ENCODE assay signal across 18 cellular contexts in the genomic region with DNA sequence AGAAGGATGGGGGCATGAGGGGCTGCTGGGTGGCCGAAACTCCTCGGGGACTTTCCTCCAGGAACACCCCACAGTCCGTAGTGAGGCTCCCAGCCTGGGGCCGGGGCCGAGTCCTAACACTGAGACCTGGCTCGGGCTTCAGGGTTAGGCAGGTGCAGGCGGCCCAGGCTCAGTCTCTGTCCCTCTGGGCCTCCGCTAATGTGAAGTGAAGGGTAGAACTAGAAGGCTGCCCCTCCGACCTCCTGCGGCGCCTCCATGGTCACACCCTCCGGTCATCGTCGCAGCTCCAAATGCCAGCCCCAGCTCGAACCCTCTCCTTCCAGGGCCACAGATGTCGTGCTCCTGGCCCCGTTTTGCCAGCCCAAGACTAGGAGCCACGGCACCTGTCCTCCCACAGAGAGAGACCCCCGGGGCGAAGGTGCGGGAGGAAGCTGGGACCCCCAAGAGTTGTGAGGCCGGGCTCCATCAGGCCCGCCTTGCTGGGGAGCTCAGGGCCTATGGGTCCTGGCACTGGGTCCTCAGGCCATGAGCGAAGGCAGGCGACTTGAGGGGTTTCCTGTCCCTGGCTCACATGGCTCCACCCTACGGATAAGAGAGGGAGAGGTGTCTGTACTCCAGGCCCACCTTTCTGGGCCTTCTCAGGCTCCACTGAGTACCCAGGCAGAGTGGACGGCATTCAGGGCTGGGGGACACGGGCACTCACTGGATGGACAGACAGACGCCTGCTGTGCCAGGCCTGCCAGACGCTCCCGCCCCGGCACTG.
"Had no signal": no experiment of that assay in that cellular context is flagged by ENCODE, and none has a peak within 500 bp of the region (broad histone marks: within the 10 kb centered on the region; RNA-seq: fewer than 3 reads in every experiment).

No MANE protein-coding gene starts in this region.

- FAIRE-seq: endometrium had no signal

- H3K27me3 ChIP-seq: dorsolateral prefrontal cortex, neutrophil had no signal

- ATAC-seq: activated CD8-positive, alpha-beta T cell treated with anti-CD3 and anti-CD28 coated beads for 36 hours; foreskin keratinocyte; stimulated activated naive B cell treated with anti-CD40 and anti-IgM and Interleukin-4, amounts not matched to agents 10 μg/mL and 1 μg/mL and 100 μg/mL, for 72 hours had no signal

- H3K36me3 Mint-ChIP-seq: activated naive CD8-positive, alpha-beta T cell treated with anti-CD3 and anti-CD28 coated beads for 36 hours had no signal

- H3K4me1 Mint-ChIP-seq: activated naive CD8-positive, alpha-beta T cell treated with anti-CD3 and anti-CD28 coated beads for 36 hours had no signal

- H3K36me3 ChIP-seq: WERI-Rb-1 had no signal

- H3K9me3 ChIP-seq: neutrophil, spleen had no signal

- H3K27ac ChIP-seq: dorsolateral prefrontal cortex, foreskin keratinocyte, neutrophil, spleen, WERI-Rb-1 had no signal

- H3K4me1 ChIP-seq: foreskin keratinocyte had no signal

- H3K9me3 Mint-ChIP-seq: activated CD8-positive, alpha-beta T cell treated with anti-CD3 and anti-CD28 coated beads for 36 hours; activated naive CD8-positive, alpha-beta T cell treated with anti-CD3 and anti-CD28 coated beads for 36 hours; activated T-cell treated with anti-CD3 and anti-CD28 coated beads, Interleukin-2, amount 50 U/mL, for 72 hours; stimulated activated naive B cell treated with anti-CD40 and anti-IgM and Interleukin-4, amounts not matched to agents 10 μg/mL and 1 μg/mL and 100 μg/mL, for 72 hours had no signal

- H3K27me3 Mint-ChIP-seq: activated CD8-positive, alpha-beta T cell treated with anti-CD3 and anti-CD28 coated beads for 36 hours; activated naive CD8-positive, alpha-beta T cell treated with anti-CD3 and anti-CD28 coated beads for 36 hours; progenitor cell of endocrine pancreas; stimulated activated naive B cell treated with anti-CD40 and anti-IgM and Interleukin-4, amounts not matched to agents 10 μg/mL and 1 μg/mL and 100 μg/mL, for 72 hours had no signal

- H3K4me3 Mint-ChIP-seq: activated CD8-positive, alpha-beta T cell treated with anti-CD3 and anti-CD28 coated beads for 36 hours; activated naive CD8-positive, alpha-beta T cell treated with anti-CD3 and anti-CD28 coated beads for 36 hours; activated T-cell treated with anti-CD3 and anti-CD28 coated beads, Interleukin-2, amount 50 U/mL, for 72 hours; stimulated activated naive B cell treated with anti-CD40 and anti-IgM and Interleukin-4, amounts not matched to agents 10 μg/mL and 1 μg/mL and 100 μg/mL, for 72 hours had no signal

- H3K27ac Mint-ChIP-seq: activated CD8-positive, alpha-beta T cell treated with anti-CD3 and anti-CD28 coated beads for 36 hours; activated naive CD8-positive, alpha-beta T cell treated with anti-CD3 and anti-CD28 coated beads for 36 hours; activated T-cell treated with anti-CD3 and anti-CD28 coated beads, Interleukin-2, amount 50 U/mL, for 72 hours; progenitor cell of endocrine pancreas; stimulated activated naive B cell treated with anti-CD40 and anti-IgM and Interleukin-4, amounts not matched to agents 10 μg/mL and 1 μg/mL and 100 μg/mL, for 72 hours had no signal

- H3K4me3 ChIP-seq: dorsolateral prefrontal cortex had no signal

- DNase-seq: activated CD4-positive, alpha-beta T cell treated with anti-CD3 and anti-CD28 coated beads for 4 hours; activated CD8-positive, alpha-beta memory T cell treated with anti-CD3 and anti-CD28 coated beads, Interleukin-2, amount 50 U/mL, for 4 hours; activated CD8-positive, alpha-beta T cell treated with anti-CD3 and anti-CD28 coated beads for 36 hours; activated gamma-delta T cell treated with Interleukin-2 at 50 U/mL for 16 hours; activated naive CD8-positive, alpha-beta T cell treated with anti-CD3 and anti-CD28 coated beads for 36 hours; activated T-cell treated with anti-CD3 and anti-CD28 coated beads, Interleukin-2, amount 50 U/mL, for 72 hours; anterior cingulate cortex; cerebellar nuclear complex; dorsolateral prefrontal cortex; foreskin keratinocyte; kidney glomerular epithelial cell; spleen; stimulated activated CD4-positive, alpha-beta T cell treated with anti-CD3 and anti-CD28 coated beads, Interleukin-1b, Interleukin-23, amount 100 ng/mL, for 48 hours; stimulated activated naive B cell treated with anti-CD40 and anti-IgM and Interleukin-4, amounts not matched to agents 10 μg/mL and 1 μg/mL and 100 μg/mL, for 72 hours; WERI-Rb-1 had no signal
